In the genomic region with DNA sequence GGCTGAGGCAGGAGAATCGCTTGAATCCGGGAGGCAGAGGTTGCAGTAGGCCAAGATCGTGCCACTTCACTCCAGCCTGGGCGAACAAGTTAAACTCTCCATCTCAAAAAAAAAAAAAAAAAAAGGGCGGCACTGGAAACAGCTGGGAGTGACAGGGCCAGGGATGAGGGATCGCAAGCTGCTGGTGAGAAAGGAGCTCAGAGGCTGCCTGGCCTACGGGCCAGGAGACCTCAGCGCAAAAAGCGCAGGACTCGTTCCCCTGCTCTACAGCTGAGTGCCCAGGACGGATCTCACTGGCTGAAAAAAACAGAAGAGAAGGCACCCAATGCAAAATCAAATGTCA, we compare ENCODE assay signal across 7 cellular contexts. TPM values are rescaled to one million over a fixed set of nuclear protein-coding genes. Genes with fewer than 3 reads are reported as not detected.
DNase-seq lines count a peak whose midpoint lies in the region; ATAC-seq and TF ChIP-seq lines count a peak whose summit lies in the region.

No MANE protein-coding gene starts in this region.

- no peak for TF ChIP-seq CTCF in GM06990 (IDR thresholded peaks at IDR 0.05; ENCODE audit: insufficient read depth, low read length, poor library complexity, severe bottlenecking)

- H3K36me3 ChIP-seq in GM06990 (ENCODE audit: control insufficient read depth, insufficient read depth, low read length): peaks cover 2% of the 10 kb centered on the region; the same call in 1 of the 2 replicates
- peaks cover 29% of the 10 kb centered on the region for H3K36me3 ChIP-seq in SK-N-MC (ENCODE audit: insufficient read depth, low read length)
- H3K36me3 ChIP-seq in esophagus (ENCODE audit: control insufficient read depth in 2 of 2, insufficient read depth in 2 of 2, low read length in 1 of 2): no peaks in the 10 kb centered on the region

- DNase-seq in GM06990 (ENCODE audit: extremely low read depth, insufficient read length) (no peak), SK-N-MC (ENCODE audit: low read depth, low spot score) (no peak), myocyte (ENCODE audit: low read depth) (peak; percentile 54)

- H3K27ac ChIP-seq in SK-N-MC (no peak overlapping the region), esophagus (ENCODE audit: low read depth in 2 of 2, low read length in 1 of 2) (peak overlapping the region; percentile 97 to 98)

- peak overlapping the region; percentile 84 for H3K4me3 ChIP-seq in GM06990 (replicated peaks; ENCODE audit: low read depth, low read length)
- H3K4me3 ChIP-seq in SK-N-MC: peak overlapping the region; percentile 93
- H3K4me3 ChIP-seq in esophagus (ENCODE audit: low read depth in 1 of 2, low read length in 2 of 2): peak overlapping the region; percentile 78 to 82

- WGBS in esophagus, 2 donors: 5 to 6% methylated on average over 11 of the region's 11 CpGs

- H3K27me3 ChIP-seq in GM06990 (replicated peaks; ENCODE audit: control insufficient read depth, insufficient read depth, low read length) (no peaks in the 10 kb centered on the region), esophagus (ENCODE audit: control insufficient read depth in 1 of 2, insufficient read depth in 2 of 2, low read length in 2 of 2) (no peaks in the 10 kb centered on the region)

- peaks cover 0 to 10% of the 10 kb centered on the region in 2 donors for H3K4me1 ChIP-seq in esophagus (ENCODE audit: control insufficient read depth in 2 of 2, insufficient read depth in 2 of 2, low read length in 1 of 2)

- peak overlapping the region; percentile 90 for H3K9ac ChIP-seq in SK-N-MC (ENCODE audit: insufficient read length)

- ATAC-seq in HG02885 (IDR thresholded peaks at IDR 0.05; ENCODE audit: poor library complexity, unreplicated experiment) (peak; percentile 20), GM18858 (IDR thresholded peaks at IDR 0.05; ENCODE audit: unreplicated experiment) (no peak), HG03442 (IDR thresholded peaks at IDR 0.05; ENCODE audit: unreplicated experiment) (no peak)

- H3K9me3 ChIP-seq in SK-N-MC (ENCODE audit: low read depth, low read length) (no peaks in the 10 kb centered on the region), esophagus (ENCODE audit: control insufficient read depth in 2 of 2, insufficient read depth in 1 of 2, low read depth in 1 of 2, low read length in 1 of 2) (no peaks in the 10 kb centered on the region)

RNA-seq across cellular contexts. Expression of a gene that starts 0.7 kb away (rescaled TPM):
- 10 to 100 TPM; 19.7 to 21.5 TPM for polyA plus RNA-seq in esophagus
- total RNA-seq in myocyte: 17.9 and 20.9 TPM in 2 replicates
- 7.9 TPM for polyA plus RNA-seq in myocyte (2012)
